Comparison of ENCODE assay signal across 13 cellular contexts in genomic region chr9:111633389-111633736, GRCh38. TPM values are rescaled to one million over a fixed set of nuclear protein-coding genes. Genes with fewer than 3 reads are reported as not detected.
DNase-seq lines count a peak whose midpoint lies in the region; ATAC-seq and TF ChIP-seq lines count a peak whose summit lies in the region.
"Had no signal": no experiment of that assay in that cellular context is flagged by ENCODE, and none has a peak within 500 bp of the region (broad histone marks: within the 10 kb centered on the region; RNA-seq: fewer than 3 reads in every experiment).

No MANE protein-coding gene starts in this region.

- H4K91ac ChIP-seq in neuronal stem cell (ENCODE audit: low read depth, low read length, poor library complexity), result no peak overlapping the region

- no peak overlapping the region for H2AK5ac ChIP-seq in neuronal stem cell (ENCODE audit: low read depth, low read length)

- no peak overlapping the region for H3K23ac ChIP-seq in neuronal stem cell (ENCODE audit: low read depth, low read length, poor library complexity)

- no peak overlapping the region for H2BK5ac ChIP-seq in neuronal stem cell (ENCODE audit: low read length)

- H3K36me3 Mint-ChIP-seq in CD4-positive, CD25-positive, alpha-beta regulatory T cell, result peaks cover 10% of the 10 kb centered on the region
- H3K36me3 Mint-ChIP-seq in GM23338 (ENCODE audit: low read depth) (no peaks in the 10 kb centered on the region), mesothelial cell of epicardium (no peaks in the 10 kb centered on the region)
- H3K36me3 Mint-ChIP-seq in activated naive CD8-positive, alpha-beta T cell treated with anti-CD3 and anti-CD28 coated beads, Interleukin-2, amount 10 ng/mL, durations not matched to agents 7 days and 5 days, result no peaks in the 10 kb centered on the region

- POLR2A ChIA-PET in activated naive CD8-positive, alpha-beta T cell treated with anti-CD3 and anti-CD28 coated beads, Interleukin-2, amount 10 ng/mL, durations not matched to agents 7 days and 5 days (lab: Charles Lee), result no interaction called here

- no peak for TF ChIP-seq CTCF in GM23338 (conservative IDR thresholded peaks at IDR 0.05; ENCODE audit: low read depth in 2 of 2)
- no peak for TF ChIP-seq CTCF in mesothelial cell of epicardium (IDR thresholded peaks at IDR 0.05; ENCODE audit: unreplicated experiment)

- H3K27me3 ChIP-seq in CD4-positive, CD25-positive, alpha-beta regulatory T cell (ENCODE audit: control insufficient read depth, insufficient read depth, low read length), result no peaks in the 10 kb centered on the region
- H3K27me3 ChIP-seq in GM23338 (ENCODE audit: insufficient read depth) (no peaks in the 10 kb centered on the region), neuronal stem cell (ENCODE audit: control insufficient read depth in 3 of 3, insufficient read depth in 3 of 3, low read depth in 1 of 3, low read length in 3 of 3) (no peaks in the 10 kb centered on the region)
- H3K27me3 ChIP-seq: ascending aorta, heart left ventricle had no signal

- DNase-seq in CD4-positive, CD25-positive, alpha-beta regulatory T cell, result no peak
- DNase-seq in GM23338 (ENCODE audit: low spot score) (no peak), mesothelial cell of epicardium (ENCODE audit: low spot score in 2 of 2, unreplicated experiment in 2 of 2) (no peak), neuronal stem cell (ENCODE audit: low spot score) (no peak)
- no peak for DNase-seq in activated naive CD8-positive, alpha-beta T cell treated with anti-CD3 and anti-CD28 coated beads, Interleukin-2, amount 10 ng/mL, durations not matched to agents 7 days and 5 days
- no peak for DNase-seq in stimulated activated naive CD4-positive, alpha-beta T cell (lab: John Stamatoyannopoulos, UW)
- DNase-seq: activated CD4-positive, alpha-beta T cell treated with anti-CD3 and anti-CD28 coated beads for 48 hours; effector memory CD8-positive, alpha-beta T cell; heart left ventricle; NCI-H1694 treated with DMSO at 0.1 percent for 48 hours had no signal

- H3K4me2 ChIP-seq in GM23338 (peak overlapping the region; percentile 86; the same call in 1 of the 2 replicates), neuronal stem cell (ENCODE audit: insufficient read depth, low read length, poor library complexity, severe bottlenecking) (no peak overlapping the region)

- H3K14ac ChIP-seq in neuronal stem cell (ENCODE audit: low read length), result no peak overlapping the region

- no peak overlapping the region for H3K18ac ChIP-seq in neuronal stem cell (ENCODE audit: low read length)

- H3K9me3 Mint-ChIP-seq in CD4-positive, CD25-positive, alpha-beta regulatory T cell, result no peaks in the 10 kb centered on the region
- H3K9me3 Mint-ChIP-seq in GM23338, result no peaks in the 10 kb centered on the region
- no peaks in the 10 kb centered on the region for H3K9me3 Mint-ChIP-seq in activated naive CD8-positive, alpha-beta T cell treated with anti-CD3 and anti-CD28 coated beads, Interleukin-2, amount 10 ng/mL, durations not matched to agents 7 days and 5 days
- H3K9me3 Mint-ChIP-seq in mesothelial cell of epicardium, result no peaks in the 10 kb centered on the region
- H3K9me3 Mint-ChIP-seq: effector memory CD8-positive, alpha-beta T cell had no signal

- no peak overlapping the region for H4K8ac ChIP-seq in neuronal stem cell (ENCODE audit: low read depth, low read length)

- H3K4me1 Mint-ChIP-seq in CD4-positive, CD25-positive, alpha-beta regulatory T cell, result peaks cover 26 to 52% (median 41%) of the 10 kb centered on the region in 4 donors
- H3K4me1 Mint-ChIP-seq in GM23338 (peaks cover 23% of the 10 kb centered on the region), mesothelial cell of epicardium (peaks cover 49% of the 10 kb centered on the region)
- H3K4me1 Mint-ChIP-seq in activated naive CD8-positive, alpha-beta T cell treated with anti-CD3 and anti-CD28 coated beads, Interleukin-2, amount 10 ng/mL, durations not matched to agents 7 days and 5 days, result peaks cover 36% of the 10 kb centered on the region

- peaks cover 2% of the 10 kb centered on the region for H3K79me1 ChIP-seq in neuronal stem cell (ENCODE audit: low read depth, low read length)

- no peak overlapping the region for H3K9ac ChIP-seq in neuronal stem cell (ENCODE audit: low read depth, low read length, poor library complexity)

- H3K4me1 ChIP-seq in CD4-positive, CD25-positive, alpha-beta regulatory T cell (ENCODE audit: control insufficient read depth, insufficient read depth, low read length, poor library complexity, severe bottlenecking), result peaks cover 22% of the 10 kb centered on the region
- peaks cover 8% of the 10 kb centered on the region for H3K4me1 ChIP-seq in GM23338 (ENCODE audit: insufficient read depth)
- peaks cover 0 to 6% of the 10 kb centered on the region in 2 donors for H3K4me1 ChIP-seq in neuronal stem cell (ENCODE audit: control insufficient read depth in 2 of 2, insufficient read depth in 1 of 2, low read depth in 1 of 2, low read length in 2 of 2)

- H4K20me1 ChIP-seq in GM23338 (replicated peaks; ENCODE audit: insufficient read depth), result peaks cover 13% of the 10 kb centered on the region; the same call in 1 of the 2 replicates

- no peaks in the 10 kb centered on the region for H3F3A ChIP-seq in GM23338 (replicated peaks; ENCODE audit: low read depth)

- no peak overlapping the region for H2BK12ac ChIP-seq in neuronal stem cell (ENCODE audit: low read length)

- no peaks in the 10 kb centered on the region for H3K36me3 ChIP-seq in CD4-positive, CD25-positive, alpha-beta regulatory T cell (ENCODE audit: control insufficient read depth, insufficient read depth, low read length)
- no peaks in the 10 kb centered on the region for H3K36me3 ChIP-seq in GM23338 (ENCODE audit: insufficient read depth)
- peaks cover 0 to 14% of the 10 kb centered on the region in 2 donors for H3K36me3 ChIP-seq in neuronal stem cell (replicated peaks in 1 of 2; ENCODE audit: control insufficient read depth in 2 of 2, insufficient read depth in 2 of 2, low read length in 2 of 2)
- H3K36me3 ChIP-seq: ascending aorta, heart left ventricle had no signal

- no peaks in the 10 kb centered on the region for H3K9me2 ChIP-seq in GM23338 (ENCODE audit: insufficient read depth)

- H3K27ac ChIP-seq in CD4-positive, CD25-positive, alpha-beta regulatory T cell (ENCODE audit: insufficient read depth, low read length, poor library complexity, severe bottlenecking), result no peak overlapping the region
- H3K27ac ChIP-seq in GM23338 (ENCODE audit: low read depth) (no peak overlapping the region), neuronal stem cell (replicated peaks; ENCODE audit: low read length) (no peak overlapping the region)
- H3K27ac ChIP-seq: ascending aorta, heart left ventricle had no signal

- no peak overlapping the region for H3K4ac ChIP-seq in neuronal stem cell (ENCODE audit: low read length)

- no peak overlapping the region for H2AFZ ChIP-seq in GM23338
- no peak overlapping the region for H2AFZ ChIP-seq in neuronal stem cell (ENCODE audit: low read length)

- H3K27ac Mint-ChIP-seq in CD4-positive, CD25-positive, alpha-beta regulatory T cell, result peak overlapping the region in 2 of 3 donors; percentile 15 to 37
- H3K27ac Mint-ChIP-seq in GM23338 (no peak overlapping the region), mesothelial cell of epicardium (no peak overlapping the region)
- no peak overlapping the region for H3K27ac Mint-ChIP-seq in activated naive CD8-positive, alpha-beta T cell treated with anti-CD3 and anti-CD28 coated beads, Interleukin-2, amount 10 ng/mL, durations not matched to agents 7 days and 5 days
- H3K27ac Mint-ChIP-seq: effector memory CD8-positive, alpha-beta T cell had no signal

- no peak overlapping the region for H2BK15ac ChIP-seq in neuronal stem cell (ENCODE audit: low read length)

- no peak overlapping the region for H3K4me3 ChIP-seq in CD4-positive, CD25-positive, alpha-beta regulatory T cell (ENCODE audit: low read depth, low read length)
- no peak overlapping the region for H3K4me3 ChIP-seq in GM23338
- H3K4me3 ChIP-seq in neuronal stem cell (ENCODE audit: low read length in 2 of 2), result no peak overlapping the region

- WGBS in neuronal stem cell (ENCODE audit: extremely low coverage in 2 of 2, insufficient read length in 2 of 2, insufficient replicate concordance in 1 of 2), 2 donors, result no CpG with 5 or more reads among the region's 1 CpG

- H3K79me2 ChIP-seq in GM23338 (replicated peaks; ENCODE audit: insufficient read depth), result peaks cover 68% of the 10 kb centered on the region

- no peak for ATAC-seq in CD4-positive, CD25-positive, alpha-beta regulatory T cell (ENCODE audit: low read depth in 2 of 2)
- ATAC-seq in GM23338, result no peak
- no peak for ATAC-seq in activated naive CD8-positive, alpha-beta T cell treated with anti-CD3 and anti-CD28 coated beads, Interleukin-2, amount 10 ng/mL, durations not matched to agents 7 days and 5 days (ENCODE audit: low read depth)
- ATAC-seq in HG03460 (IDR thresholded peaks at IDR 0.05; ENCODE audit: unreplicated experiment), result no peak
- ATAC-seq in GM21619 (IDR thresholded peaks at IDR 0.05; ENCODE audit: unreplicated experiment), result no peak
- ATAC-seq: effector memory CD8-positive, alpha-beta T cell; heart left ventricle had no signal

- no peak overlapping the region for H2BK120ac ChIP-seq in neuronal stem cell (ENCODE audit: low read depth, low read length)

- H3K27me3 Mint-ChIP-seq in CD4-positive, CD25-positive, alpha-beta regulatory T cell, result peaks cover 9% of the 10 kb centered on the region
- H3K27me3 Mint-ChIP-seq in GM23338 (ENCODE audit: insufficient read depth, low read depth, poor library complexity), result peaks cover 4% of the 10 kb centered on the region
- H3K27me3 Mint-ChIP-seq in activated naive CD8-positive, alpha-beta T cell treated with anti-CD3 and anti-CD28 coated beads, Interleukin-2, amount 10 ng/mL, durations not matched to agents 7 days and 5 days, result no peaks in the 10 kb centered on the region
- H3K27me3 Mint-ChIP-seq in mesothelial cell of epicardium (ENCODE audit: low read depth), result no peaks in the 10 kb centered on the region
- H3K27me3 Mint-ChIP-seq: effector memory CD8-positive, alpha-beta T cell had no signal

- H3K4me3 Mint-ChIP-seq in CD4-positive, CD25-positive, alpha-beta regulatory T cell, result peak overlapping the region in 3 of 4 donors; percentile 89 to 93 (median 90)
- H3K4me3 Mint-ChIP-seq in GM23338 (peak overlapping the region; percentile 95; the same call in 1 of the 3 replicates), mesothelial cell of epicardium (peak overlapping the region; percentile 98)
- H3K4me3 Mint-ChIP-seq in activated naive CD8-positive, alpha-beta T cell treated with anti-CD3 and anti-CD28 coated beads, Interleukin-2, amount 10 ng/mL, durations not matched to agents 7 days and 5 days, result peak overlapping the region; percentile 96

- H3K9me3 ChIP-seq in CD4-positive, CD25-positive, alpha-beta regulatory T cell (ENCODE audit: control insufficient read depth in 2 of 2, low read length in 2 of 2), result no peaks in the 10 kb centered on the region
- H3K9me3 ChIP-seq in neuronal stem cell (replicated peaks in 1 of 2; ENCODE audit: control insufficient read depth in 2 of 2, insufficient read depth in 1 of 2, low read depth in 1 of 2, low read length in 2 of 2), result no peaks in the 10 kb centered on the region
- H3K9me3 ChIP-seq: ascending aorta, heart left ventricle had no signal

RNA-seq across cellular contexts. Expression of gene DNAJC25, which starts 2.2 kb away (rescaled TPM):
- 2.9 TPM for total RNA-seq in CD4-positive, CD25-positive, alpha-beta regulatory T cell
- polyA plus RNA-seq in CD4-positive, CD25-positive, alpha-beta regulatory T cell, result 1 to 10 TPM; 1.3 to 3.0 (median 2.3) TPM
- total RNA-seq in GM23338 (2014; rRNA removed; shearing (Covaris generic)), result 8.9 and 9.6 TPM in 2 replicates
- 6.8 and 8.4 TPM in 2 replicates for polyA plus RNA-seq in GM23338 (2016; fragmentation: Nextera tagmentation; extraction: Ambion mirVana)
- total RNA-seq in activated naive CD8-positive, alpha-beta T cell treated with anti-CD3 and anti-CD28 coated beads, Interleukin-2, amount 10 ng/mL, durations not matched to agents 7 days and 5 days, result 1 to 10 TPM; 3.6 to 4.3 TPM
- 9.3 to 10.4 TPM (median 9.9 TPM) in 3 replicates for total RNA-seq in mesothelial cell of epicardium
- polyA plus RNA-seq in neuronal stem cell (2013, experiment 1 of 2), result 7.4 TPM
- polyA plus RNA-seq in neuronal stem cell (2013, experiment 2 of 2), result 7.7 TPM

RNA-seq across cellular contexts. Expression of gene GNG10, which starts 28.0 kb away (rescaled TPM):
- 11.1 TPM for total RNA-seq in CD4-positive, CD25-positive, alpha-beta regulatory T cell
- 10 to 100 TPM; 29.2 to 50.6 (median 35.1) TPM for polyA plus RNA-seq in CD4-positive, CD25-positive, alpha-beta regulatory T cell
- total RNA-seq in GM23338 (2014; rRNA removed; shearing (Covaris generic)), result 49.9 and 62.1 TPM in 2 replicates
- polyA plus RNA-seq in GM23338 (2016; fragmentation: Nextera tagmentation; extraction: Ambion mirVana), result 52.6 and 61.2 TPM in 2 replicates
- 10 to 100 TPM; 17.8 to 18.5 TPM for total RNA-seq in activated naive CD8-positive, alpha-beta T cell treated with anti-CD3 and anti-CD28 coated beads, Interleukin-2, amount 10 ng/mL, durations not matched to agents 7 days and 5 days
- 22.4 to 25.2 TPM (median 23.9 TPM) in 3 replicates for total RNA-seq in mesothelial cell of epicardium
- 41.2 TPM for polyA plus RNA-seq in neuronal stem cell (2013, experiment 1 of 2)
- polyA plus RNA-seq in neuronal stem cell (2013, experiment 2 of 2), result 39.7 TPM

RNA-seq across cellular contexts. Expression of gene PTGR1, which starts 33.9 kb away (rescaled TPM):
- total RNA-seq in CD4-positive, CD25-positive, alpha-beta regulatory T cell, result not detected
- polyA plus RNA-seq in CD4-positive, CD25-positive, alpha-beta regulatory T cell, result under 1 TPM in 1 of 4 donors, not detected in 3; 0.32 TPM
- total RNA-seq in GM23338 (2014; rRNA removed; shearing (Covaris generic)), result 21.9 and 24.7 TPM in 2 replicates
- polyA plus RNA-seq in GM23338 (2016; fragmentation: Nextera tagmentation; extraction: Ambion mirVana), result 15.3 and 19.1 TPM in 2 replicates
- 1 to 10 TPM in 1 of 2 experiments, under 1 TPM in 1; 0.94 to 1.2 TPM for total RNA-seq in activated naive CD8-positive, alpha-beta T cell treated with anti-CD3 and anti-CD28 coated beads, Interleukin-2, amount 10 ng/mL, durations not matched to agents 7 days and 5 days
- 46.2 to 49.2 TPM (median 46.3 TPM) in 3 replicates for total RNA-seq in mesothelial cell of epicardium
- polyA plus RNA-seq in neuronal stem cell (2013, experiment 1 of 2), result 67.1 TPM
- 67.6 TPM for polyA plus RNA-seq in neuronal stem cell (2013, experiment 2 of 2)

Comparison
In these comparisons a context has a peak if more than half of its experiments do, and no peak if none do; other contexts are left out.
1. H3K27ac Mint-ChIP-seq: peak in CD4-positive, CD25-positive, alpha-beta regulatory T cell (2 of 3); none in GM23338 (single experiment), activated naive CD8-positive, alpha-beta T cell treated with anti-CD3 and anti-CD28 coated beads, Interleukin-2, amount 10 ng/mL, durations not matched to agents 7 days and 5 days (single experiment) and mesothelial cell of epicardium (single experiment).
2. RNA of gene PTGR1, which starts 33.9 kb away (total RNA-seq): 46.2 to 49.2 TPM in mesothelial cell of epicardium and 21.9 to 24.7 TPM in GM23338; 0.94 to 1.2 TPM in activated naive CD8-positive, alpha-beta T cell treated with anti-CD3 and anti-CD28 coated beads, Interleukin-2, amount 10 ng/mL, durations not matched to agents 7 days and 5 days and not detected in CD4-positive, CD25-positive, alpha-beta regulatory T cell (single experiment); every median in the first group is over 10 times any median in the second.
3. Peak in every context shown above with its lines, with median percentiles within 50 percentile points of each other: H3K4me3 Mint-ChIP-seq.